Comparison of ENCODE assay signal across 9 cellular contexts in genomic region chr22:38467438-38467903, GRCh38. TPM values are rescaled to one million over a fixed set of nuclear protein-coding genes. Genes with fewer than 3 reads are reported as not detected.
DNase-seq lines count a peak whose midpoint lies in the region; ATAC-seq and TF ChIP-seq lines count a peak whose summit lies in the region.
"Had no signal": no experiment of that assay in that cellular context is flagged by ENCODE, and none has a peak within 500 bp of the region (broad histone marks: within the 10 kb centered on the region; RNA-seq: fewer than 3 reads in every experiment).

No MANE protein-coding gene starts in this region.

- H3K4me1 Mint-ChIP-seq in CD4-positive, alpha-beta T cell (ENCODE audit: low read depth) = no peaks in the 10 kb centered on the region
- peaks cover 22% of the 10 kb centered on the region for H3K4me1 Mint-ChIP-seq in osteocyte (ENCODE audit: unreplicated experiment)

- CTCF ChIA-PET in CD4-positive, alpha-beta T cell (lab: Charles Lee) = interaction anchor here (1.0 kb wide), 1 partner anchor 55 kb away, joined by 4 read pairs; no protein-coding TSS in a partner anchor
- CTCF ChIA-PET in RWPE1 (lab: Yijun Ruan, JAX) = no interaction called here

- DNase-seq in CD4-positive, alpha-beta T cell = no peak
- DNase-seq in RWPE1 (ENCODE audit: low spot score) = no peak
- DNase-seq in fibroblast of pulmonary artery (ENCODE audit: low read depth) = no peak
- no peak for DNase-seq in osteocyte (ENCODE audit: extremely low spot score, unreplicated experiment)
- DNase-seq in GM19240 (ENCODE audit: insufficient read length, low spot score) = no peak
- DNase-seq in substantia nigra (lab: John Stamatoyannopoulos, UW) = no peak
- DNase-seq: NCI-H2171 treated with DMSO at 0.1 percent for 48 hours had no signal

- no peaks in the 10 kb centered on the region for H3K9me3 ChIP-seq in CD4-positive, alpha-beta T cell (ENCODE audit: control insufficient read depth, low read length)

- no peak for TF ChIP-seq CTCF in CD4-positive, alpha-beta T cell (IDR thresholded peaks at IDR 0.05)
- no peak for TF ChIP-seq CTCF in RWPE1 (conservative IDR thresholded peaks at IDR 0.05; ENCODE audit: low read depth)
- no peak for TF ChIP-seq CTCF in fibroblast of pulmonary artery (IDR thresholded peaks at IDR 0.05; ENCODE audit: low read length, missing control alignments)
- no peak for TF ChIP-seq CTCF in osteocyte (IDR thresholded peaks at IDR 0.05)

- peaks cover 33% of the 10 kb centered on the region for H3K27me3 ChIP-seq in CD4-positive, alpha-beta T cell (ENCODE audit: control insufficient read depth, insufficient read depth, low read length)

- intact Hi-C loops in CD4-positive, alpha-beta T cell (cut with DNase I, micrococcal nuclease) = no loop called here

- H3K27ac ChIP-seq in CD4-positive, alpha-beta T cell (ENCODE audit: low read depth, low read length) = no peak overlapping the region
- peak overlapping the region; percentile 43 for H3K27ac ChIP-seq in RWPE1
- H3K27ac ChIP-seq in substantia nigra (ENCODE audit: low read depth, low read length, poor library complexity, severe bottlenecking) = no peak overlapping the region

- peak overlapping the region; percentile 31 for H3K4me3 Mint-ChIP-seq in CD4-positive, alpha-beta T cell
- peak overlapping the region; percentile 76 for H3K4me3 Mint-ChIP-seq in osteocyte (ENCODE audit: unreplicated experiment)

- no peak overlapping the region for H3K27ac Mint-ChIP-seq in CD4-positive, alpha-beta T cell
- H3K27ac Mint-ChIP-seq in osteocyte (ENCODE audit: unreplicated experiment) = peak overlapping the region; percentile 65

- no peak for ATAC-seq in CD4-positive, alpha-beta T cell (ENCODE audit: poor library complexity)
- no peak for ATAC-seq in GM18505 (IDR thresholded peaks at IDR 0.05; ENCODE audit: unreplicated experiment)
- no peak for ATAC-seq in activated CD4-positive, CD25-positive, alpha-beta regulatory T cell treated with anti-CD3 and anti-CD28 coated beads, Interleukin-2, amount 50 U/mL, for 24 hours

- POLR2A ChIA-PET in CD4-positive, alpha-beta T cell (lab: Charles Lee) = no interaction called here
- POLR2A ChIA-PET in RWPE1 (lab: Yijun Ruan, JAX; ENCODE audit: low non-redundant PET) = no interaction called here

- peak overlapping the region; percentile 56 for H3K4me3 ChIP-seq in fibroblast of pulmonary artery (replicated peaks; ENCODE audit: low read depth, low read length)

- H3K36me3 Mint-ChIP-seq in CD4-positive, alpha-beta T cell (ENCODE audit: low read depth) = no peaks in the 10 kb centered on the region
- H3K36me3 Mint-ChIP-seq in osteocyte (ENCODE audit: unreplicated experiment) = no peaks in the 10 kb centered on the region

- H3K9me3 Mint-ChIP-seq in CD4-positive, alpha-beta T cell = no peaks in the 10 kb centered on the region
- no peaks in the 10 kb centered on the region for H3K9me3 Mint-ChIP-seq in osteocyte (ENCODE audit: unreplicated experiment)

- TF ChIP-seq POLR2A in GM18505 (IDR thresholded peaks at IDR 0.05; ENCODE audit: borderline replicate concordance, extremely low read depth, insufficient read depth, insufficient read length) = no peak

- peaks cover 47% of the 10 kb centered on the region for H3K27me3 Mint-ChIP-seq in CD4-positive, alpha-beta T cell
- H3K27me3 Mint-ChIP-seq in osteocyte (ENCODE audit: unreplicated experiment) = no peaks in the 10 kb centered on the region

RNA-seq across cellular contexts. Expression of gene KDELR3, which starts 0.4 kb away (rescaled TPM):
- total RNA-seq in CD4-positive, alpha-beta T cell = not detected
- 39.3 and 49.3 TPM in 2 replicates for total RNA-seq in osteocyte

RNA-seq across cellular contexts. Expression of gene KCNJ4, which starts 12.5 kb away (rescaled TPM):
- not detected for total RNA-seq in CD4-positive, alpha-beta T cell
- total RNA-seq in osteocyte = 0.43 and 0.57 TPM in 2 replicates

RNA-seq across cellular contexts. Expression of gene DDX17, which starts 38.6 kb away (rescaled TPM):
- total RNA-seq in CD4-positive, alpha-beta T cell = 100 to 1,000 TPM; 454 to 462 TPM
- total RNA-seq in osteocyte = 439 and 466 TPM in 2 replicates

Comparison
In these comparisons a context has a peak if more than half of its experiments do, and no peak if none do; other contexts are left out.
1. RNA of gene KDELR3, which starts 0.4 kb away (total RNA-seq): 39.3 to 49.3 TPM in osteocyte; not detected in CD4-positive, alpha-beta T cell; every median in the first group is over 10 times any median in the second.